In genomic region chr19:3518669-3519068, GRCh38 we compare ENCODE assay signal across 18 cellular contexts. TPM values are rescaled to one million over a fixed set of nuclear protein-coding genes. Genes with fewer than 3 reads are reported as not detected.
"Had no signal": no experiment of that assay in that cellular context is flagged by ENCODE, and none has a peak within 500 bp of the region (broad histone marks: within the 10 kb centered on the region; RNA-seq: fewer than 3 reads in every experiment).

No MANE protein-coding gene starts in this region.

- H3K27ac ChIP-seq: gastroesophageal sphincter, prostate gland, upper lobe of left lung had no signal

- DNase-seq: activated CD4-positive, alpha-beta T cell treated with anti-CD3 and anti-CD28 coated beads, Interleukin-2, amount 50 U/mL, for 1 hour; activated CD4-positive, CD25-positive, alpha-beta regulatory T cell; activated effector memory CD4-positive, alpha-beta T cell treated with anti-CD3 and anti-CD28 coated beads, Interleukin-2, amount 50 U/mL, for 16 hours; amniotic stem cell; effector memory CD8-positive, alpha-beta T cell; left cardiac atrium; occipital lobe; stimulated activated CD4-positive, alpha-beta T cell treated with anti-CD3 and anti-CD28 coated beads, Interleukin-2, amount 100 ng/mL, for 24 hours; stimulated activated naive CD4-positive, alpha-beta T cell treated with Interleukin-2 at 50 U/mL for 16 hours had no signal

- H3K36me3 Mint-ChIP-seq: activated naive CD4-positive, alpha-beta T cell treated with anti-CD3 and anti-CD28 coated beads, Interleukin-2, amount 50 U/mL, for 72 hours; natural killer cell treated with Interleukin-12 subunit alpha and Interleukin-12 subunit beta and Interleukin-15 and Interleukin-18, amount 100 ng/mL, for 72 hours had no signal

- H3K4me3 ChIP-seq: gastroesophageal sphincter, prostate gland, upper lobe of left lung had no signal

- H3K36me3 ChIP-seq: prostate gland had no signal

- H3K27me3 Mint-ChIP-seq: brain; effector memory CD8-positive, alpha-beta T cell; natural killer cell treated with Interleukin-12 subunit alpha and Interleukin-12 subunit beta and Interleukin-15 and Interleukin-18, amount 100 ng/mL, for 72 hours had no signal

- H3K9me3 Mint-ChIP-seq: activated naive CD4-positive, alpha-beta T cell treated with anti-CD3 and anti-CD28 coated beads, Interleukin-2, amount 50 U/mL, for 72 hours; effector memory CD8-positive, alpha-beta T cell; natural killer cell treated with Interleukin-12 subunit alpha and Interleukin-12 subunit beta and Interleukin-15 and Interleukin-18, amount 100 ng/mL, for 72 hours had no signal

- H3K4me3 Mint-ChIP-seq: brain; effector memory CD8-positive, alpha-beta T cell; natural killer cell treated with Interleukin-12 subunit alpha and Interleukin-12 subunit beta and Interleukin-15 and Interleukin-18, amount 100 ng/mL, for 72 hours had no signal

- H3K27me3 ChIP-seq: gastroesophageal sphincter, upper lobe of left lung had no signal

- H3K9me3 ChIP-seq: gastroesophageal sphincter, prostate gland, upper lobe of left lung had no signal

- H3K27ac Mint-ChIP-seq: activated naive CD4-positive, alpha-beta T cell treated with anti-CD3 and anti-CD28 coated beads, Interleukin-2, amount 50 U/mL, for 72 hours; natural killer cell treated with Interleukin-12 subunit alpha and Interleukin-12 subunit beta and Interleukin-15 and Interleukin-18, amount 100 ng/mL, for 72 hours had no signal

RNA-seq across cellular contexts. Expression of gene TEKTIP1, which starts 20.3 kb away (rescaled TPM):
- total RNA-seq: epithelial cell of proximal tubule, gastroesophageal sphincter, occipital lobe had no signal

RNA-seq across cellular contexts. Expression of gene SMIM44, which starts 35.4 kb away (rescaled TPM):
- total RNA-seq: activated naive CD4-positive, alpha-beta T cell treated with anti-CD3 and anti-CD28 coated beads, Interleukin-2, amount 50 U/mL, for 72 hours; gastroesophageal sphincter; left cardiac atrium; natural killer cell treated with Interleukin-12 subunit alpha and Interleukin-12 subunit beta and Interleukin-15 and Interleukin-18, amount 100 ng/mL, for 72 hours; occipital lobe; sciatic nerve; T-helper 1 cell treated with Interleukin-12 subunit alpha and Interleukin-12 subunit beta and Interleukin-4 antibody, amounts not matched to agents 30 ng/mL and 1 ng/mL, for 36 hours; upper lobe of left lung had no signal

RNA-seq across cellular contexts. Expression of gene SMIM24, which starts 38.3 kb away (rescaled TPM):
- total RNA-seq: gastroesophageal sphincter; left cardiac atrium; occipital lobe; sciatic nerve; T-helper 1 cell treated with Interleukin-12 subunit alpha and Interleukin-12 subunit beta and Interleukin-4 antibody, amounts not matched to agents 30 ng/mL and 1 ng/mL, for 36 hours had no signal
